Comparison of ENCODE assay signal across 8 cellular contexts in genomic region chr2:56009758-56010534, GRCh38.
A peak's percentile ranks its signal among the peaks of the same experiment; 100 is the strongest.
DNase-seq lines count a peak whose midpoint lies in the region; ATAC-seq and TF ChIP-seq lines count a peak whose summit lies in the region.

No MANE protein-coding gene starts in this region.

- H3K4me1 Mint-ChIP-seq in H9, result peaks cover 5 to 8% of the 10 kb centered on the region in 2 experiments
- no peaks in the 10 kb centered on the region for H3K4me1 Mint-ChIP-seq in activated T-helper 1 cell treated with anti-CD3 and anti-CD28 coated beads, Interleukin-12 subunit alpha, Interleukin-12 subunit beta, Interleukin-2, Interleukin-4 antibody, amounts not matched to agents 30 ng/mL and 10 ng/mL and 1 ng/mL, durations not matched to agents 14 hours and 24 hours and 36 hours (ENCODE audit: low read depth)

- intact Hi-C loops in activated T-helper 1 cell treated with anti-CD3 and anti-CD28 coated beads, Interleukin-12 subunit alpha, Interleukin-12 subunit beta, Interleukin-2, Interleukin-4 antibody, amounts not matched to agents 30 ng/mL and 10 ng/mL and 1 ng/mL, durations not matched to agents 14 hours and 24 hours and 36 hours (cut with micrococcal nuclease), result no loop called here

- H2BK15ac ChIP-seq in H9 (ENCODE audit: low read depth, low read length), result no peak overlapping the region

- no peaks in the 10 kb centered on the region for H3K9me3 Mint-ChIP-seq in H9
- no peaks in the 10 kb centered on the region for H3K9me3 Mint-ChIP-seq in activated T-helper 1 cell treated with anti-CD3 and anti-CD28 coated beads, Interleukin-12 subunit alpha, Interleukin-12 subunit beta, Interleukin-2, Interleukin-4 antibody, amounts not matched to agents 30 ng/mL and 10 ng/mL and 1 ng/mL, durations not matched to agents 14 hours and 24 hours and 36 hours

- no peak for ATAC-seq in HG03521 (IDR thresholded peaks at IDR 0.05; ENCODE audit: unreplicated experiment)

- H3K4me2 ChIP-seq in H9 (ENCODE audit: insufficient read depth, insufficient read length, low read length) (no peak overlapping the region), OCI-LY3 (ENCODE audit: low read length) (no peak overlapping the region), skeletal muscle satellite cell (ENCODE audit: low read length) (peak overlapping the region; percentile 56)

- no peak overlapping the region for H3K18ac ChIP-seq in H9 (ENCODE audit: insufficient read length, low read depth, low read length)

- no peak overlapping the region for H2BK20ac ChIP-seq in H9 (ENCODE audit: low read depth, low read length, poor library complexity, severe bottlenecking)

- no CpG with 5 or more reads among the region's 3 CpGs for WGBS in H9 (ENCODE audit: extremely low coverage, insufficient read length, low lambda C conversion rate)

- H3K4me1 ChIP-seq in H9 (ENCODE audit: insufficient read depth, low read length) (no peaks in the 10 kb centered on the region; the same call in 1 of the 2 replicates), OCI-LY3 (ENCODE audit: low read length) (peaks cover 4% of the 10 kb centered on the region; the same call in 1 of the 2 replicates), skeletal muscle satellite cell (ENCODE audit: control insufficient read depth, insufficient read depth, low read length) (peaks cover 11% of the 10 kb centered on the region)

- H4K20me1 ChIP-seq in H9 (ENCODE audit: control insufficient read depth, insufficient read depth, insufficient read length) (no peaks in the 10 kb centered on the region), OCI-LY3 (ENCODE audit: insufficient read depth, low read length) (no peaks in the 10 kb centered on the region)

- H4K91ac ChIP-seq in H9 (ENCODE audit: insufficient read length, low read depth, low read length), result no peak overlapping the region

- H3K27ac ChIP-seq in H9 (ENCODE audit: insufficient read length, low read depth, low read length), result no peak overlapping the region
- no peak overlapping the region for H3K27ac ChIP-seq in OCI-LY3 (ENCODE audit: low read length)

- no peak overlapping the region for H3T11ph ChIP-seq in H9 (ENCODE audit: low read length)

- H3K56ac ChIP-seq in H9 (ENCODE audit: insufficient read length, low read depth, low read length), result no peak overlapping the region

- DNase-seq in AG08395 (ENCODE audit: low spot score) (peak; percentile 35), H9 (no peak), fibroblast of gingiva (ENCODE audit: low read depth) (peak; percentile 47)
- DNase-seq in activated CD4-positive, CD25-positive, alpha-beta regulatory T cell (lab: John Stamatoyannopoulos, UW), result no peak
- DNase-seq in activated T-helper 1 cell treated with anti-CD3 and anti-CD28 coated beads, Interleukin-12 subunit alpha, Interleukin-12 subunit beta, Interleukin-2, Interleukin-4 antibody, amounts not matched to agents 30 ng/mL and 10 ng/mL and 1 ng/mL, durations not matched to agents 14 hours and 24 hours and 36 hours (ENCODE audit: low spot score), result no peak

- no peak overlapping the region for H2BK120ac ChIP-seq in H9 (ENCODE audit: low read depth, low read length, poor library complexity, severe bottlenecking)

- no peak overlapping the region for H3K4me3 Mint-ChIP-seq in H9
- no peak overlapping the region for H3K4me3 Mint-ChIP-seq in activated T-helper 1 cell treated with anti-CD3 and anti-CD28 coated beads, Interleukin-12 subunit alpha, Interleukin-12 subunit beta, Interleukin-2, Interleukin-4 antibody, amounts not matched to agents 30 ng/mL and 10 ng/mL and 1 ng/mL, durations not matched to agents 14 hours and 24 hours and 36 hours

- no peak overlapping the region for H4K8ac ChIP-seq in H9 (replicated peaks; ENCODE audit: insufficient read length, low read depth, low read length)

- no peaks in the 10 kb centered on the region for H3K36me3 Mint-ChIP-seq in H9 (ENCODE audit: insufficient read depth in 1 of 3, low read depth in 3 of 3)
- no peaks in the 10 kb centered on the region for H3K36me3 Mint-ChIP-seq in activated T-helper 1 cell treated with anti-CD3 and anti-CD28 coated beads, Interleukin-12 subunit alpha, Interleukin-12 subunit beta, Interleukin-2, Interleukin-4 antibody, amounts not matched to agents 30 ng/mL and 10 ng/mL and 1 ng/mL, durations not matched to agents 14 hours and 24 hours and 36 hours (ENCODE audit: low read depth)

- no peaks in the 10 kb centered on the region for H3K27me3 ChIP-seq in H9 (ENCODE audit: insufficient read depth, low read length)
- no peaks in the 10 kb centered on the region for H3K27me3 ChIP-seq in OCI-LY3 (ENCODE audit: low read depth, low read length)
- H3K27me3 ChIP-seq in skeletal muscle satellite cell (ENCODE audit: control insufficient read depth, insufficient read depth, low read length), result no peaks in the 10 kb centered on the region

- H2AK5ac ChIP-seq in H9 (ENCODE audit: insufficient read length, low read length), result no peak overlapping the region

- no peaks in the 10 kb centered on the region for H3K27me3 Mint-ChIP-seq in H9 (ENCODE audit: low read depth)
- no peaks in the 10 kb centered on the region for H3K27me3 Mint-ChIP-seq in activated T-helper 1 cell treated with anti-CD3 and anti-CD28 coated beads, Interleukin-12 subunit alpha, Interleukin-12 subunit beta, Interleukin-2, Interleukin-4 antibody, amounts not matched to agents 30 ng/mL and 10 ng/mL and 1 ng/mL, durations not matched to agents 14 hours and 24 hours and 36 hours (ENCODE audit: insufficient read depth)

- no peaks in the 10 kb centered on the region for H3K36me3 ChIP-seq in OCI-LY3 (replicated peaks; ENCODE audit: low read depth, low read length)
- H3K36me3 ChIP-seq in skeletal muscle satellite cell (ENCODE audit: insufficient read depth, low read length), result no peaks in the 10 kb centered on the region

- H2AFZ ChIP-seq in H9 (ENCODE audit: low read length) (no peak overlapping the region), OCI-LY3 (ENCODE audit: low read depth, low read length) (no peak overlapping the region)

- no peaks in the 10 kb centered on the region for H3K79me2 ChIP-seq in H9 (ENCODE audit: insufficient read depth, low read length)
- no peaks in the 10 kb centered on the region for H3K79me2 ChIP-seq in OCI-LY3 (ENCODE audit: low read length)

- no peak overlapping the region for H3K14ac ChIP-seq in H9 (ENCODE audit: insufficient read depth, low read length)

- H4K5ac ChIP-seq in H9 (ENCODE audit: insufficient read length, low read depth, low read length), result no peak overlapping the region

- no peaks in the 10 kb centered on the region for H3K23me2 ChIP-seq in H9 (ENCODE audit: insufficient read length, low read depth, low read length, poor library complexity, severe bottlenecking)

- H3K27ac Mint-ChIP-seq in H9, result no peak overlapping the region
- no peak overlapping the region for H3K27ac Mint-ChIP-seq in activated T-helper 1 cell treated with anti-CD3 and anti-CD28 coated beads, Interleukin-12 subunit alpha, Interleukin-12 subunit beta, Interleukin-2, Interleukin-4 antibody, amounts not matched to agents 30 ng/mL and 10 ng/mL and 1 ng/mL, durations not matched to agents 14 hours and 24 hours and 36 hours

- peak; percentile 83 for TF ChIP-seq CTCF in H9 (conservative IDR thresholded peaks at IDR 0.05)
- peak; percentile 62 for TF ChIP-seq CTCF in OCI-LY3 (IDR thresholded peaks at IDR 0.05; ENCODE audit: low read depth, low read length)

- H3K9me3 ChIP-seq in H9 (ENCODE audit: control insufficient read depth, low read depth, low read length), result no peaks in the 10 kb centered on the region
- no peaks in the 10 kb centered on the region for H3K9me3 ChIP-seq in OCI-LY3 (ENCODE audit: insufficient read depth, low read length)
- no peaks in the 10 kb centered on the region for H3K9me3 ChIP-seq in skeletal muscle satellite cell (replicated peaks; ENCODE audit: low read length)

- H3K23ac ChIP-seq in H9 (ENCODE audit: insufficient read length, low read depth, low read length), result no peak overlapping the region

- H3K9ac ChIP-seq in H9 (ENCODE audit: extremely low read depth, insufficient read length, low read length) (no peak overlapping the region), OCI-LY3 (ENCODE audit: low read length) (no peak overlapping the region), skeletal muscle satellite cell (ENCODE audit: low read depth, low read length) (peak overlapping the region; percentile 73)

- H2BK12ac ChIP-seq in H9 (ENCODE audit: insufficient read length, low read depth, low read length), result no peak overlapping the region

- H3K4me3 ChIP-seq in OCI-LY3 (ENCODE audit: low read length) (no peak overlapping the region), skeletal muscle satellite cell (ENCODE audit: low read length) (peak overlapping the region; percentile 2)

- H2BK5ac ChIP-seq in H9 (ENCODE audit: insufficient read length, low read length), result no peak overlapping the region

- no peak overlapping the region for H3K4ac ChIP-seq in H9 (ENCODE audit: low read depth, low read length)

- no peaks in the 10 kb centered on the region for H3K79me1 ChIP-seq in H9 (ENCODE audit: insufficient read depth, low read depth, low read length, poor library complexity, severe bottlenecking)

Comparison
In these comparisons a context has a peak if more than half of its experiments do, and no peak if none do; other contexts are left out.
1. DNase-seq: peak in AG08395 (single experiment) and fibroblast of gingiva (single experiment); none in H9 (single experiment), activated CD4-positive, CD25-positive, alpha-beta regulatory T cell (0 of 4) and activated T-helper 1 cell treated with anti-CD3 and anti-CD28 coated beads, Interleukin-12 subunit alpha, Interleukin-12 subunit beta, Interleukin-2, Interleukin-4 antibody, amounts not matched to agents 30 ng/mL and 10 ng/mL and 1 ng/mL, durations not matched to agents 14 hours and 24 hours and 36 hours (single experiment).